Comparison of ENCODE assay signal across 21 cellular contexts in genomic region chr15:90049030-90049429, GRCh38.
"Had no signal": no experiment of that assay in that cellular context is flagged by ENCODE, and none has a peak within 500 bp of the region (broad histone marks: within the 10 kb centered on the region; RNA-seq: fewer than 3 reads in every experiment).

No MANE protein-coding gene starts in this region.

- H3K4me3 Mint-ChIP-seq: activated naive CD4-positive, alpha-beta T cell treated with anti-CD3 and anti-CD28 coated beads, Interleukin-2, amount 10 ng/mL, durations not matched to agents 7 days and 5 days; activated naive CD8-positive, alpha-beta T cell treated with anti-CD3 and anti-CD28 coated beads, Interleukin-2, amount 50 U/mL, for 24 hours; activated T-cell treated with anti-CD3 and anti-CD28 coated beads, Interleukin-2, amount 50 U/mL, for 4 hours had no signal

- H3K9me3 Mint-ChIP-seq: activated naive CD4-positive, alpha-beta T cell treated with anti-CD3 and anti-CD28 coated beads, Interleukin-2, amount 10 ng/mL, durations not matched to agents 7 days and 5 days; activated naive CD8-positive, alpha-beta T cell treated with anti-CD3 and anti-CD28 coated beads, Interleukin-2, amount 50 U/mL, for 24 hours; activated T-cell treated with anti-CD3 and anti-CD28 coated beads, Interleukin-2, amount 50 U/mL, for 4 hours had no signal

- ATAC-seq: activated naive CD8-positive, alpha-beta T cell treated with anti-CD3 and anti-CD28 coated beads, Interleukin-2, amount 50 U/mL, for 24 hours; activated T-cell treated with anti-CD3 and anti-CD28 coated beads, Interleukin-2, amount 50 U/mL, for 4 hours; left colon had no signal

- FAIRE-seq: bronchial epithelial cell, pancreas had no signal

- DNase-seq: activated CD4-positive, alpha-beta T cell treated with anti-CD3 and anti-CD28 coated beads, Interleukin-2, amount 50 U/mL, for 1 hour; activated CD8-positive, alpha-beta memory T cell treated with anti-CD3 and anti-CD28 coated beads, Interleukin-2, amount 50 U/mL, for 4 hours; activated naive CD4-positive, alpha-beta T cell treated with anti-CD3 and anti-CD28 coated beads, Interleukin-2, amount 10 ng/mL, durations not matched to agents 7 days and 5 days; activated naive CD8-positive, alpha-beta T cell treated with anti-CD3 and anti-CD28 coated beads, Interleukin-2, amount 50 U/mL, for 24 hours; activated T-cell treated with anti-CD3 and anti-CD28 coated beads, Interleukin-2, amount 50 U/mL, for 4 hours; dermis blood vessel endothelial cell; effector memory CD4-positive, alpha-beta T cell; esophagus squamous epithelium; islet precursor cell; left colon; midbrain; stimulated activated CD4-positive, alpha-beta T cell treated with anti-CD3 and anti-CD28 coated beads, Interleukin-4, amount 100 ng/mL, for 4 hours; stimulated activated naive CD4-positive, alpha-beta T cell; T-helper 1 cell; T1000 had no signal

- H3K27ac Mint-ChIP-seq: activated naive CD8-positive, alpha-beta T cell treated with anti-CD3 and anti-CD28 coated beads, Interleukin-2, amount 50 U/mL, for 24 hours had no signal

- H3K36me3 ChIP-seq: esophagus squamous epithelium, pancreas, right lobe of liver had no signal

- H3K4me3 ChIP-seq: esophagus squamous epithelium, hepatocyte, lung, pancreas, right lobe of liver, smooth muscle cell had no signal

- H3K27me3 ChIP-seq: esophagus squamous epithelium, hepatocyte, pancreas, right lobe of liver had no signal

- H3K27ac ChIP-seq: hepatocyte, right lobe of liver had no signal

- H3K36me3 Mint-ChIP-seq: activated naive CD4-positive, alpha-beta T cell treated with anti-CD3 and anti-CD28 coated beads, Interleukin-2, amount 10 ng/mL, durations not matched to agents 7 days and 5 days had no signal

- H2AFZ ChIP-seq: hepatocyte had no signal

- H3K4me2 ChIP-seq: hepatocyte, smooth muscle cell had no signal

- H3K9me3 ChIP-seq: esophagus squamous epithelium, pancreas, right lobe of liver had no signal

- H3K27me3 Mint-ChIP-seq: activated naive CD4-positive, alpha-beta T cell treated with anti-CD3 and anti-CD28 coated beads, Interleukin-2, amount 10 ng/mL, durations not matched to agents 7 days and 5 days; activated naive CD8-positive, alpha-beta T cell treated with anti-CD3 and anti-CD28 coated beads, Interleukin-2, amount 50 U/mL, for 24 hours had no signal
